ENCODE assay signal across 17 cellular contexts in the genomic region with DNA sequence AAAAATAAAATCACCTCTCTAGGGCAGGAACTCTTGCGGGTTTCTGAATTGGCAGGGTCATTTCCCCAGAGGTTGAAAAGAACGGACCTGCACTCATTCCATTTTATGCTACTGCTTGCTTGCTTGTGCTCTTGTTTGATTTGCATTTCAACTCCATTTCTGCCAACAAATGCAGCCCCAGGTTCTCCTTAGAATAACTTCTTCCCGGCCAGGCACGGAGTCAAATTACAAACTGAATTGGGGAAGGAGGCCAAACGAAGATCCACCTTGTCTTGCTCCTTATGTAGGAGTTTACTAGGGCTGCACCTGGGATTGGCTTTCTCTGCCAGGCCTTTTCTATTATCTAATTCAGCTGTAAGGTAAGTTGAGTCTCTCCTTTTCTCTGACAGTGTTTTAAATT.
DNase-seq lines count a peak whose midpoint lies in the region; ATAC-seq, FAIRE-seq and TF ChIP-seq lines count a peak whose summit lies in the region.
"Had no signal": no experiment of that assay in that cellular context is flagged by ENCODE, and none has a peak within 500 bp of the region (broad histone marks: within the 10 kb centered on the region; RNA-seq: fewer than 3 reads in every experiment).

No MANE protein-coding gene starts in this region.

- H3K27ac ChIP-seq in KMS-11 (peak overlapping the region; percentile 46), foreskin keratinocyte (no peak overlapping the region), prostate gland (no peak overlapping the region), HepG2 (ENCODE audit: extremely low read length, insufficient read depth, low read length) (no peak overlapping the region)
- H3K27ac ChIP-seq: C4-2B, sigmoid colon had no signal

- TF ChIP-seq RAD21 in HepG2 (CRISPR knock-in tag; IDR thresholded peaks at IDR 0.05), result no peak

- CTCF ChIA-PET in HepG2 (lab: Yijun Ruan, JAX; ENCODE audit: low intra/inter-chr PET ratio, low total read pairs), result no interaction called here

- peak; percentile 23 for ATAC-seq in foreskin keratinocyte
- ATAC-seq in HepG2, result no peak
- ATAC-seq in GM21619 (IDR thresholded peaks at IDR 0.05; ENCODE audit: unreplicated experiment), result no peak
- ATAC-seq in HG02763 (IDR thresholded peaks at IDR 0.05; ENCODE audit: unreplicated experiment), result no peak
- ATAC-seq: K562; left lobe of liver; stimulated activated naive B cell treated with anti-CD40 and anti-IgM and Interleukin-4, amounts not matched to agents 10 μg/mL and 1 μg/mL and 100 μg/mL, for 72 hours had no signal

- H3K36me3 ChIP-seq in KMS-11 (ENCODE audit: insufficient read depth) (no peaks in the 10 kb centered on the region), prostate gland (no peaks in the 10 kb centered on the region), HepG2 (replicated peaks in 1 of 2; ENCODE audit: control insufficient read depth in 1 of 2, insufficient read depth in 2 of 2, low read length in 2 of 2) (no peaks in the 10 kb centered on the region)
- H3K36me3 ChIP-seq: sigmoid colon, SJSA1 had no signal

- TF ChIP-seq CTCF in KMS-11 (conservative IDR thresholded peaks at IDR 0.05; ENCODE audit: low read depth, low read length) (no peak), foreskin keratinocyte (conservative IDR thresholded peaks at IDR 0.05) (no peak), prostate gland (IDR thresholded peaks at IDR 0.05) (no peak), HepG2 (CRISPR knock-in tag; IDR thresholded peaks at IDR 0.05) (no peak)

- peak overlapping the region; percentile 10 for H3K4me2 ChIP-seq in KMS-11
- no peak overlapping the region for H3K4me2 ChIP-seq in HepG2 (ENCODE audit: low read depth, low read length)

- TF ChIP-seq POLR2A in prostate gland (IDR thresholded peaks at IDR 0.05) (no peak), HepG2 (IDR thresholded peaks at IDR 0.05; ENCODE audit: insufficient read depth in 1 of 2, low read depth in 2 of 2, low read length in 2 of 2) (no peak)

- H3K9me3 ChIP-seq in prostate gland (no peaks in the 10 kb centered on the region), HepG2 (ENCODE audit: low read length) (no peaks in the 10 kb centered on the region)
- H3K9me3 ChIP-seq: sigmoid colon, SJSA1 had no signal

- TF ChIP-seq EP300 in HepG2 (IDR thresholded peaks at IDR 0.05; ENCODE audit: low read depth in 2 of 2, low read length in 2 of 2), result no peak
- TF ChIP-seq EP300 in HepG2 (CRISPR knock-in tag; IDR thresholded peaks at IDR 0.05; ENCODE audit: borderline replicate concordance), result no peak

- BruUV-seq in HepG2 (replicated peaks; lab: Mats Ljungman, UMichigan), result no TSS peak

- H3K9ac ChIP-seq in KMS-11 (no peak overlapping the region), HepG2 (ENCODE audit: insufficient read depth, low read depth, low read length) (no peak overlapping the region)

- H3K79me2 ChIP-seq in KMS-11 (ENCODE audit: insufficient read depth, low read depth) (no peaks in the 10 kb centered on the region), HepG2 (ENCODE audit: insufficient read depth, low read length) (no peaks in the 10 kb centered on the region)

- H3K4me1 ChIP-seq in KMS-11 (ENCODE audit: low read depth, poor library complexity, severe bottlenecking) (peaks cover 80% of the 10 kb centered on the region), foreskin keratinocyte (peaks cover 5% of the 10 kb centered on the region), prostate gland (replicated peaks) (no peaks in the 10 kb centered on the region), HepG2 (ENCODE audit: insufficient read depth, low read length) (no peaks in the 10 kb centered on the region)

- H2AFZ ChIP-seq in KMS-11 (ENCODE audit: low read depth) (no peak overlapping the region), HepG2 (ENCODE audit: low read length) (no peak overlapping the region)

- H3K4me3 ChIP-seq in KMS-11 (IDR thresholded peaks at IDR 0.05; ENCODE audit: insufficient read depth, low read depth, low read length), result no peak overlapping the region
- H3K4me3 ChIP-seq in prostate gland, result no peak overlapping the region
- H3K4me3 ChIP-seq in HepG2 (replicated peaks in 1 of 3; ENCODE audit: insufficient read depth in 1 of 3, low read depth in 2 of 3, low read length in 3 of 3), result no peak overlapping the region
- H3K4me3 ChIP-seq: K562, sigmoid colon, SJSA1 had no signal

- H3K27me3 ChIP-seq in KMS-11 (ENCODE audit: insufficient read depth, low read depth), result no peaks in the 10 kb centered on the region
- no peaks in the 10 kb centered on the region for H3K27me3 ChIP-seq in foreskin keratinocyte
- H3K27me3 ChIP-seq in prostate gland (replicated peaks; ENCODE audit: insufficient read depth), result no peaks in the 10 kb centered on the region
- no peaks in the 10 kb centered on the region for H3K27me3 ChIP-seq in HepG2 (ENCODE audit: control insufficient read depth in 1 of 2, insufficient read depth in 2 of 2, low read length in 2 of 2)
- H3K27me3 ChIP-seq: sigmoid colon, SJSA1 had no signal

- intact Hi-C loops in prostate gland (cut with DNase I), result no loop called here
- intact Hi-C loops in HepG2 (cut with micrococcal nuclease; ENCODE audit: unreplicated experiment), result no loop called here

- DNase-seq in SHP77 treated with DMSO at 0.1 percent for 48 hours (lab: John Stamatoyannopoulos, UW), result peak; percentile 55
- DNase-seq in foreskin keratinocyte, result no peak
- peak; percentile 4 for DNase-seq in prostate gland (ENCODE audit: low spot score)
- DNase-seq in activated CD4-positive, alpha-beta T cell treated with anti-CD3 and anti-CD28 coated beads for 1 hour, result no peak
- DNase-seq in HepG2 (ENCODE audit: low spot score), result no peak
- DNase-seq: activated CD8-positive, alpha-beta memory T cell treated with anti-CD3 and anti-CD28 coated beads for 24 hours; activated gamma-delta T cell treated with Interleukin-2 at 50 U/mL for 16 hours; sigmoid colon; stimulated activated naive B cell treated with anti-CD40 and anti-IgM and Interleukin-4, amounts not matched to agents 10 μg/mL and 1 μg/mL and 100 μg/mL, for 72 hours had no signal

- in situ Hi-C loops in HepG2 (cut with HindIII; ENCODE audit: extremely low pct_ligation_motif_present, low pct_unique_long_range_greater_than_20kb), result no loop called here

- WGBS in prostate gland, result 9% methylated on average over 5 of the region's 5 CpGs
- WGBS in HepG2 (ENCODE audit: low lambda C conversion rate), result 3% methylated on average over 5 of the region's 5 CpGs

- POLR2A ChIA-PET in HepG2 (lab: Yijun Ruan, JAX), result no interaction called here

- H4K20me1 ChIP-seq in KMS-11 (ENCODE audit: insufficient read depth) (no peaks in the 10 kb centered on the region), HepG2 (ENCODE audit: insufficient read depth, low read length) (no peaks in the 10 kb centered on the region)

- no peak for FAIRE-seq in HepG2 (lab: Jason Lieb, UNC)
- FAIRE-seq: K562, urothelium cell line had no signal

TF ChIP-seq in HepG2, 621 proteins besides CTCF, POLR2A, EP300 and RAD21 (continues in another document):
- TF ChIP-seq, protein P1, sequence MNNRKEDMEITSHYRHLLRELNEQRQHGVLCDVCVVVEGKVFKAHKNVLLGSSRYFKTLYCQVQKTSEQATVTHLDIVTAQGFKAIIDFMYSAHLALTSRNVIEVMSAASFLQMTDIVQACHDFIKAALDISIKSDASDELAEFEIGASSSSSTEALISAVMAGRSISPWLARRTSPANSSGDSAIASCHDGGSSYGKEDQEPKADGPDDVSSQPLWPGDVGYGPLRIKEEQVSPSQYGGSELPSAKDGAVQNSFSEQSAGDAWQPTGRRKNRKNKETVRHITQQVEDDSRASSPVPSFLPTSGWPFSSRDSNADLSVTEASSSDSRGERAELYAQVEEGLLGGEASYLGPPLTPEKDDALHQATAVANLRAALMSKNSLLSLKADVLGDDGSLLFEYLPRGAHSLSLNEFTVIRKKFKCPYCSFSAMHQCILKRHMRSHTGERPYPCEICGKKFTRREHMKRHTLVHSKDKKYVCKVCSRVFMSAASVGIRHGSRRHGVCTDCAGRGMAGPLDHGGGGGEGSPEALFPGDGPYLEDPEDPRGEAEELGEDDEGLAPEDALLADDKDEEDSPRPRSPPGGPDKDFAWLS (CRISPR knock-in tag; IDR thresholded peaks at IDR 0.05; ENCODE audit: borderline replicate concordance), result no peak
- TF ChIP-seq, protein P2, sequence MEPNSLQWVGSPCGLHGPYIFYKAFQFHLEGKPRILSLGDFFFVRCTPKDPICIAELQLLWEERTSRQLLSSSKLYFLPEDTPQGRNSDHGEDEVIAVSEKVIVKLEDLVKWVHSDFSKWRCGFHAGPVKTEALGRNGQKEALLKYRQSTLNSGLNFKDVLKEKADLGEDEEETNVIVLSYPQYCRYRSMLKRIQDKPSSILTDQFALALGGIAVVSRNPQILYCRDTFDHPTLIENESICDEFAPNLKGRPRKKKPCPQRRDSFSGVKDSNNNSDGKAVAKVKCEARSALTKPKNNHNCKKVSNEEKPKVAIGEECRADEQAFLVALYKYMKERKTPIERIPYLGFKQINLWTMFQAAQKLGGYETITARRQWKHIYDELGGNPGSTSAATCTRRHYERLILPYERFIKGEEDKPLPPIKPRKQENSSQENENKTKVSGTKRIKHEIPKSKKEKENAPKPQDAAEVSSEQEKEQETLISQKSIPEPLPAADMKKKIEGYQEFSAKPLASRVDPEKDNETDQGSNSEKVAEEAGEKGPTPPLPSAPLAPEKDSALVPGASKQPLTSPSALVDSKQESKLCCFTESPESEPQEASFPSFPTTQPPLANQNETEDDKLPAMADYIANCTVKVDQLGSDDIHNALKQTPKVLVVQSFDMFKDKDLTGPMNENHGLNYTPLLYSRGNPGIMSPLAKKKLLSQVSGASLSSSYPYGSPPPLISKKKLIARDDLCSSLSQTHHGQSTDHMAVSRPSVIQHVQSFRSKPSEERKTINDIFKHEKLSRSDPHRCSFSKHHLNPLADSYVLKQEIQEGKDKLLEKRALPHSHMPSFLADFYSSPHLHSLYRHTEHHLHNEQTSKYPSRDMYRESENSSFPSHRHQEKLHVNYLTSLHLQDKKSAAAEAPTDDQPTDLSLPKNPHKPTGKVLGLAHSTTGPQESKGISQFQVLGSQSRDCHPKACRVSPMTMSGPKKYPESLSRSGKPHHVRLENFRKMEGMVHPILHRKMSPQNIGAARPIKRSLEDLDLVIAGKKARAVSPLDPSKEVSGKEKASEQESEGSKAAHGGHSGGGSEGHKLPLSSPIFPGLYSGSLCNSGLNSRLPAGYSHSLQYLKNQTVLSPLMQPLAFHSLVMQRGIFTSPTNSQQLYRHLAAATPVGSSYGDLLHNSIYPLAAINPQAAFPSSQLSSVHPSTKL (CRISPR knock-in tag; IDR thresholded peaks at IDR 0.05), result no peak
- TF ChIP-seq ZNF720 (CRISPR knock-in tag; IDR thresholded peaks at IDR 0.05), result no peak
- TF ChIP-seq PHF20 (CRISPR knock-in tag; IDR thresholded peaks at IDR 0.05), result no peak
- no peak for TF ChIP-seq ZNF652 (CRISPR knock-in tag; IDR thresholded peaks at IDR 0.05; ENCODE audit: borderline replicate concordance, low read depth)

Comparison
In these comparisons a context has a peak if more than half of its experiments do, and no peak if none do; other contexts are left out.
1. DNase-seq: peak in SHP77 treated with DMSO at 0.1 percent for 48 hours (single experiment) and prostate gland (single experiment); none in foreskin keratinocyte (0 of 2), activated CD4-positive, alpha-beta T cell treated with anti-CD3 and anti-CD28 coated beads for 1 hour (single experiment) and HepG2 (single experiment).